15 cellular contexts compared by ENCODE assay signal in genomic region chr3:20310629-20311028, GRCh38.
"Had no signal": no experiment of that assay in that cellular context is flagged by ENCODE, and none has a peak within 500 bp of the region (broad histone marks: within the 10 kb centered on the region; RNA-seq: fewer than 3 reads in every experiment).

No MANE protein-coding gene starts in this region.

- H3K4me1 Mint-ChIP-seq: activated naive CD4-positive, alpha-beta T cell treated with anti-CD3 and anti-CD28 coated beads, Interleukin-2, amount 50 U/mL, for 24 hours; neural crest cell; stimulated activated naive B cell treated with anti-CD40 and anti-IgM and Interleukin-4, amounts not matched to agents 10 μg/mL and 1 μg/mL and 100 μg/mL, for 72 hours had no signal

- H3K4me3 ChIP-seq: left lung had no signal

- H3K27me3 Mint-ChIP-seq: activated naive CD4-positive, alpha-beta T cell treated with anti-CD3 and anti-CD28 coated beads, Interleukin-2, amount 50 U/mL, for 24 hours; activated T-cell treated with anti-CD3 and anti-CD28 coated beads, Interleukin-2, amount 50 U/mL, for 24 hours; stimulated activated naive B cell treated with anti-CD40 and anti-IgM and Interleukin-4, amounts not matched to agents 10 μg/mL and 1 μg/mL and 100 μg/mL, for 72 hours had no signal

- H3K9me3 ChIP-seq: left lung had no signal

- H3K79me2 ChIP-seq: parathyroid adenoma had no signal

- ATAC-seq: esophagus mucosa; left lung; stimulated activated naive B cell treated with anti-CD40 and anti-IgM and Interleukin-4, amounts not matched to agents 10 μg/mL and 1 μg/mL and 100 μg/mL, for 72 hours had no signal

- DNase-seq: activated CD4-positive, alpha-beta T cell treated with anti-CD3 and anti-CD28 coated beads, Interleukin-2, amount 50 U/mL, for 4 hours; activated CD4-positive, CD25-positive, alpha-beta regulatory T cell treated with anti-CD3 and anti-CD28 coated beads, Interleukin-2, amount 50 U/mL, for 72 hours; activated effector memory CD4-positive, alpha-beta T cell treated with Interleukin-2 at 50 U/mL for 16 hours; activated T-cell treated with anti-CD3 and anti-CD28 coated beads, Interleukin-2, amount 50 U/mL, for 24 hours; foreskin fibroblast; head of caudate nucleus; islet precursor cell; left lung; mesendoderm; stimulated activated naive B cell treated with anti-CD40 and anti-IgM and Interleukin-4, amounts not matched to agents 10 μg/mL and 1 μg/mL and 100 μg/mL, for 72 hours; T-helper 9 cell had no signal

- H3K4me1 ChIP-seq: left lung, parathyroid adenoma had no signal

- H2AFZ ChIP-seq: parathyroid adenoma had no signal

- H3K27me3 ChIP-seq: left lung had no signal

- H3K27ac Mint-ChIP-seq: activated naive CD4-positive, alpha-beta T cell treated with anti-CD3 and anti-CD28 coated beads, Interleukin-2, amount 50 U/mL, for 24 hours; activated T-cell treated with anti-CD3 and anti-CD28 coated beads, Interleukin-2, amount 50 U/mL, for 24 hours; stimulated activated naive B cell treated with anti-CD40 and anti-IgM and Interleukin-4, amounts not matched to agents 10 μg/mL and 1 μg/mL and 100 μg/mL, for 72 hours had no signal

- H3K4me3 Mint-ChIP-seq: activated naive CD4-positive, alpha-beta T cell treated with anti-CD3 and anti-CD28 coated beads, Interleukin-2, amount 50 U/mL, for 24 hours; activated T-cell treated with anti-CD3 and anti-CD28 coated beads, Interleukin-2, amount 50 U/mL, for 24 hours; neural crest cell; stimulated activated naive B cell treated with anti-CD40 and anti-IgM and Interleukin-4, amounts not matched to agents 10 μg/mL and 1 μg/mL and 100 μg/mL, for 72 hours had no signal

- H3K9me3 Mint-ChIP-seq: activated T-cell treated with anti-CD3 and anti-CD28 coated beads, Interleukin-2, amount 50 U/mL, for 24 hours; stimulated activated naive B cell treated with anti-CD40 and anti-IgM and Interleukin-4, amounts not matched to agents 10 μg/mL and 1 μg/mL and 100 μg/mL, for 72 hours had no signal

- H3K36me3 ChIP-seq: left lung had no signal

- H3K9ac ChIP-seq: parathyroid adenoma had no signal

- H3K27ac ChIP-seq: left lung, parathyroid adenoma had no signal
